16 cellular contexts compared by ENCODE assay signal in the genomic region with DNA sequence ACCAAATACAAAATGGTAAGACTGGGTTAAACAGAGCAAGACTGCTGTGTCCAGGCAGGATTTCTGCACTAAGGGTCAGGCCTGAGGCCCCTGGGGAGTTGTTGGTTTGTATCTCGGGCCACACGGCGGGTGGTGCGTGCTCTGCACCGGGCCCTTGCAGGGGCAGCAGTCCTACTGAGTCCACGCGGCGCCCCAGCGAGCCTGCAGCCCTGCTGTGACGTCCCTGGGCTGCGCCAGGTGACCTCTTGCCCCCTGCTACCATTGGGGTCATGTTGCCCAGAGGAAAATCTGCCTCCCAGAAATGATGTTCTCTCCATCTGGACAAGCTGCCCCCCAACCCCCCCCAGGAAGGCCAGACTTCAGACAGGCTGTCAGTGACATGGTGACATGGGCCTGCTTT.
A peak's percentile ranks its signal among the peaks of the same experiment; 100 is the strongest.
DNase-seq lines count a peak whose midpoint lies in the region; ATAC-seq and TF ChIP-seq lines count a peak whose summit lies in the region.
"Had no signal": no experiment of that assay in that cellular context is flagged by ENCODE, and none has a peak within 500 bp of the region (broad histone marks: within the 10 kb centered on the region; RNA-seq: fewer than 3 reads in every experiment).

No MANE protein-coding gene starts in this region.

- peaks cover 0 to under 1% of the 10 kb centered on the region in 2 donors for H3K9me3 Mint-ChIP-seq in activated T-cell treated with anti-CD3 and anti-CD28 coated beads, Interleukin-2, amount 50 U/mL, for 72 hours
- peaks cover 4 to 13% (median 9%) of the 10 kb centered on the region in 5 experiments for H3K9me3 Mint-ChIP-seq in brain
- no peaks in the 10 kb centered on the region for H3K9me3 Mint-ChIP-seq in natural killer cell treated with Interleukin-12 subunit alpha and Interleukin-12 subunit beta and Interleukin-15 and Interleukin-18, amount 100 ng/mL, for 72 hours
- H3K9me3 Mint-ChIP-seq in stimulated activated naive B cell treated with anti-CD40 and anti-IgM and Interleukin-4, amounts not matched to agents 10 μg/mL and 1 μg/mL and 100 μg/mL, for 72 hours = peaks cover under 1 to 5% of the 10 kb centered on the region in 2 donors

- H3K4me1 Mint-ChIP-seq in activated T-cell treated with anti-CD3 and anti-CD28 coated beads, Interleukin-2, amount 50 U/mL, for 72 hours (ENCODE audit: low read depth) = peaks cover 32% of the 10 kb centered on the region
- peaks cover 38% of the 10 kb centered on the region for H3K4me1 Mint-ChIP-seq in brain
- H3K4me1 Mint-ChIP-seq in natural killer cell treated with Interleukin-12 subunit alpha and Interleukin-12 subunit beta and Interleukin-15 and Interleukin-18, amount 100 ng/mL, for 72 hours (ENCODE audit: low read depth in 2 of 2) = peaks cover 50 to 66% of the 10 kb centered on the region in 2 donors
- H3K4me1 Mint-ChIP-seq in stimulated activated naive B cell treated with anti-CD40 and anti-IgM and Interleukin-4, amounts not matched to agents 10 μg/mL and 1 μg/mL and 100 μg/mL, for 72 hours = peaks cover 14 to 17% of the 10 kb centered on the region in 2 donors
- H3K4me1 Mint-ChIP-seq: B cell had no signal

- ATAC-seq in activated T-cell treated with anti-CD3 and anti-CD28 coated beads, Interleukin-2, amount 50 U/mL, for 72 hours (replicated peaks in 1 of 2) = no peak
- peak in 1 of 2 donors; percentile 25 for ATAC-seq in natural killer cell treated with Interleukin-12 subunit alpha and Interleukin-12 subunit beta and Interleukin-15 and Interleukin-18, amount 100 ng/mL, for 72 hours
- no peak for ATAC-seq in stimulated activated naive B cell treated with anti-CD40 and anti-IgM and Interleukin-4, amounts not matched to agents 10 μg/mL and 1 μg/mL and 100 μg/mL, for 72 hours (replicated peaks)
- ATAC-seq: HepG2 had no signal

- no peaks in the 10 kb centered on the region for H3K27me3 Mint-ChIP-seq in activated T-cell treated with anti-CD3 and anti-CD28 coated beads, Interleukin-2, amount 50 U/mL, for 72 hours (ENCODE audit: low read depth)
- no peaks in the 10 kb centered on the region for H3K27me3 Mint-ChIP-seq in brain
- no peaks in the 10 kb centered on the region for H3K27me3 Mint-ChIP-seq in natural killer cell treated with Interleukin-12 subunit alpha and Interleukin-12 subunit beta and Interleukin-15 and Interleukin-18, amount 100 ng/mL, for 72 hours
- no peaks in the 10 kb centered on the region for H3K27me3 Mint-ChIP-seq in stimulated activated naive B cell treated with anti-CD40 and anti-IgM and Interleukin-4, amounts not matched to agents 10 μg/mL and 1 μg/mL and 100 μg/mL, for 72 hours
- H3K27me3 Mint-ChIP-seq: B cell had no signal

- no peak for DNase-seq in activated T-cell treated with anti-CD3 and anti-CD28 coated beads, Interleukin-2, amount 50 U/mL, for 72 hours
- no peak for DNase-seq in activated T-cell treated with anti-CD3 and anti-CD28 coated beads, Interleukin-2, amount 50 U/mL, for 48 hours
- no peak for DNase-seq in natural killer cell treated with Interleukin-12 subunit alpha and Interleukin-12 subunit beta and Interleukin-15 and Interleukin-18, amount 100 ng/mL, for 72 hours (ENCODE audit: low spot score)
- DNase-seq in stimulated activated naive B cell treated with anti-CD40 and anti-IgM and Interleukin-4, amounts not matched to agents 10 μg/mL and 1 μg/mL and 100 μg/mL, for 72 hours = no peak
- DNase-seq in HuH-7 (ENCODE audit: low spot score) = no peak
- no peak for DNase-seq in Kasumi-1 (lab: John Stamatoyannopoulos, UW)
- no peak for DNase-seq in DMS 273 treated with DMSO at 0.1 percent for 48 hours (lab: John Stamatoyannopoulos, UW)
- DNase-seq: CD8-positive, alpha-beta memory T cell; GF-D8; H7; NCI-H1105 treated with DMSO at 0.1 percent for 48 hours; NCI-H187; NCI-H446 had no signal

- H3K27ac Mint-ChIP-seq in activated T-cell treated with anti-CD3 and anti-CD28 coated beads, Interleukin-2, amount 50 U/mL, for 72 hours = peak overlapping the region; percentile 39
- peak overlapping the region in 4 of 5 experiments; percentile 24 to 86 (median 48) for H3K27ac Mint-ChIP-seq in brain
- H3K27ac Mint-ChIP-seq in natural killer cell treated with Interleukin-12 subunit alpha and Interleukin-12 subunit beta and Interleukin-15 and Interleukin-18, amount 100 ng/mL, for 72 hours = peak overlapping the region; percentile 29 to 87
- H3K27ac Mint-ChIP-seq in stimulated activated naive B cell treated with anti-CD40 and anti-IgM and Interleukin-4, amounts not matched to agents 10 μg/mL and 1 μg/mL and 100 μg/mL, for 72 hours = peak overlapping the region; percentile 83
- H3K27ac Mint-ChIP-seq: B cell had no signal

- no peak for TF ChIP-seq CTCF in brain (conservative IDR thresholded peaks at IDR 0.05)

- peaks cover 27 to 56% of the 10 kb centered on the region in 2 donors for H3K36me3 Mint-ChIP-seq in activated T-cell treated with anti-CD3 and anti-CD28 coated beads, Interleukin-2, amount 50 U/mL, for 72 hours (ENCODE audit: insufficient read depth in 2 of 2)
- H3K36me3 Mint-ChIP-seq in brain = peaks cover 95% of the 10 kb centered on the region
- peaks cover 53% of the 10 kb centered on the region for H3K36me3 Mint-ChIP-seq in natural killer cell treated with Interleukin-12 subunit alpha and Interleukin-12 subunit beta and Interleukin-15 and Interleukin-18, amount 100 ng/mL, for 72 hours
- peaks cover 56 to 88% of the 10 kb centered on the region in 2 donors for H3K36me3 Mint-ChIP-seq in stimulated activated naive B cell treated with anti-CD40 and anti-IgM and Interleukin-4, amounts not matched to agents 10 μg/mL and 1 μg/mL and 100 μg/mL, for 72 hours

- H3K4me3 Mint-ChIP-seq in activated T-cell treated with anti-CD3 and anti-CD28 coated beads, Interleukin-2, amount 50 U/mL, for 72 hours = no peak overlapping the region
- no peak overlapping the region for H3K4me3 Mint-ChIP-seq in brain
- H3K4me3 Mint-ChIP-seq in natural killer cell treated with Interleukin-12 subunit alpha and Interleukin-12 subunit beta and Interleukin-15 and Interleukin-18, amount 100 ng/mL, for 72 hours = no peak overlapping the region
- H3K4me3 Mint-ChIP-seq in stimulated activated naive B cell treated with anti-CD40 and anti-IgM and Interleukin-4, amounts not matched to agents 10 μg/mL and 1 μg/mL and 100 μg/mL, for 72 hours = no peak overlapping the region
- H3K4me3 Mint-ChIP-seq: B cell had no signal
